In the genomic region with DNA sequence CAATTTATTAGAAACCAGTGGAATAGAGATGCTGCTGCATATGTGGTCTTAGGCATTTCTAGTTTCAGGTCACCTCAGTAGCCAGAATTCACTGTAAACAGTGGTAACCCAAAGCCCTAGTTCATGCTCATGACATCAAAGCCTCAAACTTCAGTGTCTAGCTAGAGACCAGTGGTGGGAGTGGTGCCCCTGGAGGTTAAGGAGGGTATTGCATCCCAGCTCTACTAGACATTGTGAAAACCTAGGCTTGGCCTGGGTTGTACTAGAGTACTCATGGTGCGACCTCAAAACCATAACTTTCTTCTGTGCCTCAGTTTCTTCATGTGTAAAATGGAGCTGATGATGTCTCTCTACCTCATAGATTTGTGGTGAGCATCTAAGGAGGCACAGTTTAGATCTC, we compare ENCODE assay signal across 9 cellular contexts. TPM values are rescaled to one million over a fixed set of nuclear protein-coding genes. Genes with fewer than 3 reads are reported as not detected.
DNase-seq lines count a peak whose midpoint lies in the region; ATAC-seq and TF ChIP-seq lines count a peak whose summit lies in the region.
"Had no signal": no experiment of that assay in that cellular context is flagged by ENCODE, and none has a peak within 500 bp of the region (broad histone marks: within the 10 kb centered on the region; RNA-seq: fewer than 3 reads in every experiment).

No MANE protein-coding gene starts in this region.

- H3K4me3 ChIP-seq in Panc1 (ENCODE audit: low read depth in 2 of 2, low read length in 2 of 2) (no peak overlapping the region), foreskin fibroblast (ENCODE audit: low read depth in 1 of 2, low read length in 2 of 2) (no peak overlapping the region), uterus (no peak overlapping the region), adrenal gland (no peak overlapping the region)

- TF ChIP-seq POLR2A in uterus (IDR thresholded peaks at IDR 0.05) = no peak
- TF ChIP-seq POLR2A in adrenal gland (IDR thresholded peaks at IDR 0.05) = no peak

- TF ChIP-seq CTCF in Panc1 (IDR thresholded peaks at IDR 0.05) (peak; percentile 63), foreskin fibroblast (IDR thresholded peaks at IDR 0.05; ENCODE audit: low read depth, low read length) (peak; percentile 78), uterus (IDR thresholded peaks at IDR 0.05) (peak in 3 of 4 experiments; percentile 9 to 47 (median 29)), adrenal gland (IDR thresholded peaks at IDR 0.05) (peak in 3 of 6 experiments; percentile 7 to 28 (median 22))

- H3K27ac ChIP-seq in Panc1 (ENCODE audit: low read length) (no peak overlapping the region), uterus (peak overlapping the region; percentile 83 to 86), adrenal gland (no peak overlapping the region)

- POLR2A ChIA-PET in Panc1 (lab: Charles Lee) = no interaction called here

- BruUV-seq in Panc1 (replicated peaks; lab: Mats Ljungman, UMichigan) = no TSS peak

- ATAC-seq in Panc1 (no peak), HG02763 (IDR thresholded peaks at IDR 0.05; ENCODE audit: unreplicated experiment) (no peak)
- ATAC-seq: activated T-cell treated with anti-CD3 and anti-CD28 coated beads, Interleukin-2, amount 50 U/mL, for 72 hours had no signal

- no peaks in the 10 kb centered on the region for H3K36me3 ChIP-seq in Panc1 (ENCODE audit: control insufficient read depth, insufficient read depth, low read length)
- no peaks in the 10 kb centered on the region for H3K36me3 ChIP-seq in uterus
- H3K36me3 ChIP-seq in adrenal gland (replicated peaks in 1 of 2) = no peaks in the 10 kb centered on the region

- no peaks in the 10 kb centered on the region for H3K9me3 ChIP-seq in Panc1 (ENCODE audit: control insufficient read depth, insufficient read depth, low read depth, low read length)
- H3K9me3 ChIP-seq in uterus = no peaks in the 10 kb centered on the region
- H3K9me3 ChIP-seq in adrenal gland (replicated peaks in 1 of 3) = no peaks in the 10 kb centered on the region

- intact Hi-C loops in Panc1 (cut with micrococcal nuclease; ENCODE audit: unreplicated experiment) (no loop called here), uterus (cut with DNase I; ENCODE audit: low total_unique reads) (no loop called here), adrenal gland (cut with DNase I) (no loop called here)

- 91 to 100% (median 99%) methylated on average over 1 of the region's 1 CpG for WGBS in adrenal gland, 4 donors

- DNase-seq in stimulated activated CD4-positive, alpha-beta T cell treated with anti-CD3 and anti-CD28 coated beads, Interleukin-2, amount 100 ng/mL, for 48 hours = peak; percentile 20 to 26
- DNase-seq in stimulated activated CD4-positive, alpha-beta T cell treated with anti-CD3 and anti-CD28 coated beads, Interleukin-4, amount 100 ng/mL, for 1 hour = no peak
- peak; percentile 10 for DNase-seq in Panc1 (ENCODE audit: low read depth, low spot score)
- DNase-seq in foreskin fibroblast = no peak
- no peak for DNase-seq in uterus
- no peak for DNase-seq in GM03348 (ENCODE audit: low spot score)
- no peak for DNase-seq in adrenal gland
- DNase-seq: activated T-cell treated with anti-CD3 and anti-CD28 coated beads, Interleukin-2, amount 50 U/mL, for 72 hours had no signal

- H3K27me3 ChIP-seq in Panc1 (ENCODE audit: control insufficient read depth, insufficient read depth, low read length) = no peaks in the 10 kb centered on the region
- H3K27me3 ChIP-seq in uterus = no peaks in the 10 kb centered on the region
- no peaks in the 10 kb centered on the region for H3K27me3 ChIP-seq in adrenal gland

- in situ Hi-C loops in Panc1 (cut with HindIII; ENCODE audit: low pct_unique_long_range_greater_than_20kb, low sequenced_read_pairs) = no loop called here

- CTCF ChIA-PET in Panc1 (lab: Charles Lee) = no interaction called here

- no peaks in the 10 kb centered on the region for H3K4me1 ChIP-seq in Panc1 (ENCODE audit: control insufficient read depth, insufficient read depth, low read length)
- peaks cover 37 to 43% of the 10 kb centered on the region in 2 donors for H3K4me1 ChIP-seq in uterus
- no peaks in the 10 kb centered on the region for H3K4me1 ChIP-seq in adrenal gland (replicated peaks in 1 of 2)

RNA-seq across cellular contexts. Expression of gene COL5A1, which starts 18.8 kb away (rescaled TPM):
- total RNA-seq in Panc1 (2021; ENCODE audit: unreplicated experiment) = 5.7 TPM
- 4.6 TPM for polyA plus RNA-seq in Panc1 (2012; ENCODE audit: insufficient read length)
- total RNA-seq in uterus = 100 to 1,000 TPM in 2 of 4 donors, 10 to 100 TPM in 2; 21.2 to 604 (median 129) TPM
- total RNA-seq in adrenal gland = 10 to 100 TPM; 15.2 to 45.5 (median 32.5) TPM
- polyA plus RNA-seq in adrenal gland = 10 to 100 TPM in 2 of 3 donors, 1 to 10 TPM in 1; 3.5 to 44.3 (median 14.1) TPM

Comparison
In these comparisons a context has a peak if more than half of its experiments do, and no peak if none do; other contexts are left out.
1. DNase-seq: peak in stimulated activated CD4-positive, alpha-beta T cell treated with anti-CD3 and anti-CD28 coated beads, Interleukin-2, amount 100 ng/mL, for 48 hours (2 of 2) and Panc1 (single experiment); none in stimulated activated CD4-positive, alpha-beta T cell treated with anti-CD3 and anti-CD28 coated beads, Interleukin-4, amount 100 ng/mL, for 1 hour (single experiment), foreskin fibroblast (0 of 2), uterus (0 of 2), GM03348 (single experiment) and adrenal gland (0 of 7).
2. H3K27ac ChIP-seq: peak in uterus (2 of 2); none in Panc1 (single experiment) and adrenal gland (0 of 5).